1 cellular context compared by ENCODE assay signal in the genomic region with DNA sequence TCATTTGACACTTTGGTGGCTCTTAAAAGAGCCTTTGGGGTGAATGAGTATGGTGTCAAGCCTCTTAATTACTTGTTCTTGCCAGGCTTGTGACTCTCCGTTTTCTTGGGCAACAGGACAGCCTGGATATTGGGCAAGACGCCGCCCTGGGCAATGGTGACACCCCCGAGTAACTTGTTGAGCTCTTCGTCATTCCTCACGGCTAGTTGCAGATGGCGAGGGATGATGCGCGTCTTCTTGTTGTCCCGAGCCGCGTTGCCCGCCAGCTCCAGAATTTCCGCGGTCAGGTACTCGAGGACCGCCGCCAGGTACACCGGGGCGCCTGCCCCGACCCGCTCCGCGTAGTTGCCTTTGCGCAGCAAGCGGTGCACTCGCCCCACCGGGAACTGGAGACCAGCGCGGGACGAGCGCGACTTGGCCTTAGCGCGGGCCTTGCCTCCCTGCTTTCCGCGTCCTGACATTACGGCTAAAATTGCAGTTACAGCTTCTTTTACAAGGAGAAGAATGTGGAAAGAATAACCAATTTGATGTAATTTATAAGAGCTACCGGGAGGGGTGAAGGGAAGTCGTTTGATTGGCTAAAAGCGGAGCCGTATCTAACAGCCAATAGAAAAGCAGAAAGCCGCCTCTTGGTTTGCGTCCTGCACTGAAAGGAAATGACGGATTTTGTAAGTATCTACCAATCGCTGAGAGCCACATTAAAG.
TF ChIP-seq lines count a peak whose summit lies in the region.

No MANE protein-coding gene starts in this region.

TF ChIP-seq in SK-N-SH treated with all-trans-retinoic acid at 6 μM for 48 hours, 23 proteins besides CTCF, POLR2A, EP300 and RAD21 (continued from another document):
- no peak for TF ChIP-seq ARNTL (CRISPR knock-in tag; IDR thresholded peaks at IDR 0.05; ENCODE audit: borderline replicate concordance, low read depth)
- no peak for TF ChIP-seq CSDC2 (CRISPR knock-in tag; IDR thresholded peaks at IDR 0.05)
- TF ChIP-seq, protein P1, sequence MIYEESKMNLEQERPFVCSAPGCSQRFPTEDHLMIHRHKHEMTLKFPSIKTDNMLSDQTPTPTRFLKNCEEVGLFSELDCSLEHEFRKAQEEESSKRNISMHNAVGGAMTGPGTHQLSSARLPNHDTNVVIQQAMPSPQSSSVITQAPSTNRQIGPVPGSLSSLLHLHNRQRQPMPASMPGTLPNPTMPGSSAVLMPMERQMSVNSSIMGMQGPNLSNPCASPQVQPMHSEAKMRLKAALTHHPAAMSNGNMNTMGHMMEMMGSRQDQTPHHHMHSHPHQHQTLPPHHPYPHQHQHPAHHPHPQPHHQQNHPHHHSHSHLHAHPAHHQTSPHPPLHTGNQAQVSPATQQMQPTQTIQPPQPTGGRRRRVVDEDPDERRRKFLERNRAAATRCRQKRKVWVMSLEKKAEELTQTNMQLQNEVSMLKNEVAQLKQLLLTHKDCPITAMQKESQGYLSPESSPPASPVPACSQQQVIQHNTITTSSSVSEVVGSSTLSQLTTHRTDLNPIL (CRISPR knock-in tag; IDR thresholded peaks at IDR 0.05; ENCODE audit: low read depth): 0 out of 2 replicates have a peak, but pooled peaks have one; percentile 18
- no peak for TF ChIP-seq OSR1 (CRISPR knock-in tag; IDR thresholded peaks at IDR 0.05)
- TF ChIP-seq, protein P2, sequence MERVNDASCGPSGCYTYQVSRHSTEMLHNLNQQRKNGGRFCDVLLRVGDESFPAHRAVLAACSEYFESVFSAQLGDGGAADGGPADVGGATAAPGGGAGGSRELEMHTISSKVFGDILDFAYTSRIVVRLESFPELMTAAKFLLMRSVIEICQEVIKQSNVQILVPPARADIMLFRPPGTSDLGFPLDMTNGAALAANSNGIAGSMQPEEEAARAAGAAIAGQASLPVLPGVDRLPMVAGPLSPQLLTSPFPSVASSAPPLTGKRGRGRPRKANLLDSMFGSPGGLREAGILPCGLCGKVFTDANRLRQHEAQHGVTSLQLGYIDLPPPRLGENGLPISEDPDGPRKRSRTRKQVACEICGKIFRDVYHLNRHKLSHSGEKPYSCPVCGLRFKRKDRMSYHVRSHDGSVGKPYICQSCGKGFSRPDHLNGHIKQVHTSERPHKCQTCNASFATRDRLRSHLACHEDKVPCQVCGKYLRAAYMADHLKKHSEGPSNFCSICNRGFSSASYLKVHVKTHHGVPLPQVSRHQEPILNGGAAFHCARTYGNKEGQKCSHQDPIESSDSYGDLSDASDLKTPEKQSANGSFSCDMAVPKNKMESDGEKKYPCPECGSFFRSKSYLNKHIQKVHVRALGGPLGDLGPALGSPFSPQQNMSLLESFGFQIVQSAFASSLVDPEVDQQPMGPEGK (CRISPR knock-in tag; IDR thresholded peaks at IDR 0.05; ENCODE audit: borderline replicate concordance): peak; percentile 54; the same call in 1 of the 2 replicates
- TF ChIP-seq ZFP3 (CRISPR knock-in tag; IDR thresholded peaks at IDR 0.05): no peak
- TF ChIP-seq ESRRG (CRISPR knock-in tag; IDR thresholded peaks at IDR 0.05): no peak
- no peak for TF ChIP-seq SNAI2 (CRISPR knock-in tag; IDR thresholded peaks at IDR 0.05)
- TF ChIP-seq RARB (CRISPR knock-in tag; IDR thresholded peaks at IDR 0.05): no peak; the same call in 1 of the 2 replicates
- TF ChIP-seq BACH2 (CRISPR knock-in tag; IDR thresholded peaks at IDR 0.05; ENCODE audit: borderline replicate concordance): no peak
- no peak for TF ChIP-seq PPARA (CRISPR knock-in tag; IDR thresholded peaks at IDR 0.05; ENCODE audit: borderline replicate concordance)
- no peak for TF ChIP-seq ZFP30 (CRISPR knock-in tag; IDR thresholded peaks at IDR 0.05)
- TF ChIP-seq ZNF70 (CRISPR knock-in tag; IDR thresholded peaks at IDR 0.05): no peak
- TF ChIP-seq TCF4 (CRISPR knock-in tag; IDR thresholded peaks at IDR 0.05; ENCODE audit: borderline replicate concordance): no peak
